In the genomic region with DNA sequence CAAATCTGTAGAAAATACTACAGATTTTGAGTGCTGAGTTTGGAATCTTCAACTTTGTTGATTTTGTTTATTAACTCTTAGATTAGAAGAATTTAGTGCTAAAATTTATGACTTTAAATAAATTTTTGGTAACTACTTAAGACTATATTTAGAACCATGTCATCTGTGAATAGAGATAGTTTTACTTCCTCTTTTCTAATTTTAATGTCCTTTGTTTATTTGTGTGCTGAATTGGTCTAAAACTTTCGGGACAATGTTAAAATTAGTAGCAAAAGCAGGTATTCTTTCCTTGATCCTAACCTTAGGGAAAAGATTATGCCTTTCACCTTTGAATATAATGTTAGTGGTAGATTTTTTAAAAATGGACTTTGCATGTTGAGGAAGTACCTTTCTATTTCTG, we compare ENCODE assay signal across 24 cellular contexts.
"Had no signal": no experiment of that assay in that cellular context is flagged by ENCODE, and none has a peak within 500 bp of the region (broad histone marks: within the 10 kb centered on the region; RNA-seq: fewer than 3 reads in every experiment).

No MANE protein-coding gene starts in this region.

- H3K36me3 ChIP-seq: cardiac muscle cell, esophagus squamous epithelium, ovary, right lobe of liver, suprapubic skin, transverse colon, uterus had no signal

- DNase-seq: activated CD4-positive, alpha-beta memory T cell treated with anti-CD3 and anti-CD28 coated beads, Interleukin-2, amount 10 ng/mL, durations not matched to agents 7 days and 5 days; activated CD4-positive, alpha-beta T cell treated with anti-CD3 and anti-CD28 coated beads for 48 hours; activated CD4-positive, CD25-positive, alpha-beta regulatory T cell; activated naive CD4-positive, alpha-beta T cell treated with Interleukin-2 at 50 U/mL for 16 hours; activated naive CD8-positive, alpha-beta T cell treated with anti-CD3 and anti-CD28 coated beads, Interleukin-2, amount 10 ng/mL, durations not matched to agents 7 days and 5 days; activated T-cell treated with anti-CD3 and anti-CD28 coated beads, Interleukin-2, amount 50 U/mL, for 1 hour; amygdala; effector CD8-positive, alpha-beta T cell; esophagus squamous epithelium; mesenchymal stem cell; mucosa of descending colon; naive thymus-derived CD8-positive, alpha-beta T cell; ovary; right lobe of liver; small intestine; stimulated activated CD4-positive, alpha-beta T cell treated with anti-CD3 and anti-CD28 coated beads, Interleukin-15, amount 100 ng/mL, for 24 hours; stimulated activated CD4-positive, alpha-beta T cell treated with anti-CD3 and anti-CD28 coated beads, Interleukin-2, amount 100 ng/mL, for 48 hours; stimulated activated naive CD8-positive, alpha-beta T cell treated with anti-CD3 and anti-CD28 coated beads, Interleukin-15, amount 100 ng/mL, for 72 hours; transverse colon; uterus had no signal

- ATAC-seq: activated T-helper 17 cell treated with anti-CD3 and anti-CD28 coated beads, Interleukin-2, amount 50 U/mL, for 72 hours; mucosa of descending colon; naive thymus-derived CD8-positive, alpha-beta T cell; right lobe of liver; stimulated activated naive CD8-positive, alpha-beta T cell treated with anti-CD3 and anti-CD28 coated beads, Interleukin-15, amount 100 ng/mL, for 72 hours had no signal

- H3K4me3 Mint-ChIP-seq: activated CD4-positive, alpha-beta memory T cell treated with anti-CD3 and anti-CD28 coated beads, Interleukin-2, amount 10 ng/mL, durations not matched to agents 7 days and 5 days; activated naive CD8-positive, alpha-beta T cell treated with anti-CD3 and anti-CD28 coated beads, Interleukin-2, amount 10 ng/mL, durations not matched to agents 7 days and 5 days; activated T-helper 17 cell treated with anti-CD3 and anti-CD28 coated beads, Interleukin-2, amount 50 U/mL, for 72 hours; dendritic cell treated with granulocyte-macrophage colony-stimulating factor and Interleukin-4, amounts not matched to agents 40 ng/mL and 50 ng/mL, for 4 days; naive thymus-derived CD8-positive, alpha-beta T cell; stimulated activated naive CD8-positive, alpha-beta T cell treated with anti-CD3 and anti-CD28 coated beads, Interleukin-15, amount 100 ng/mL, for 72 hours had no signal

- H3K4me1 ChIP-seq: esophagus squamous epithelium, right lobe of liver, suprapubic skin, transverse colon, uterus had no signal

- H3K27ac Mint-ChIP-seq: activated CD4-positive, alpha-beta memory T cell treated with anti-CD3 and anti-CD28 coated beads, Interleukin-2, amount 10 ng/mL, durations not matched to agents 7 days and 5 days; activated naive CD8-positive, alpha-beta T cell treated with anti-CD3 and anti-CD28 coated beads, Interleukin-2, amount 10 ng/mL, durations not matched to agents 7 days and 5 days; activated T-helper 17 cell treated with anti-CD3 and anti-CD28 coated beads, Interleukin-2, amount 50 U/mL, for 72 hours; dendritic cell treated with granulocyte-macrophage colony-stimulating factor and Interleukin-4, amounts not matched to agents 40 ng/mL and 50 ng/mL, for 4 days; naive thymus-derived CD8-positive, alpha-beta T cell; stimulated activated naive CD8-positive, alpha-beta T cell treated with anti-CD3 and anti-CD28 coated beads, Interleukin-15, amount 100 ng/mL, for 72 hours had no signal

- H3K4me1 Mint-ChIP-seq: activated CD4-positive, alpha-beta memory T cell treated with anti-CD3 and anti-CD28 coated beads, Interleukin-2, amount 10 ng/mL, durations not matched to agents 7 days and 5 days; activated naive CD8-positive, alpha-beta T cell treated with anti-CD3 and anti-CD28 coated beads, Interleukin-2, amount 10 ng/mL, durations not matched to agents 7 days and 5 days; activated T-helper 17 cell treated with anti-CD3 and anti-CD28 coated beads, Interleukin-2, amount 50 U/mL, for 72 hours; naive thymus-derived CD8-positive, alpha-beta T cell; stimulated activated naive CD8-positive, alpha-beta T cell treated with anti-CD3 and anti-CD28 coated beads, Interleukin-15, amount 100 ng/mL, for 72 hours had no signal

- H3K36me3 Mint-ChIP-seq: activated naive CD8-positive, alpha-beta T cell treated with anti-CD3 and anti-CD28 coated beads, Interleukin-2, amount 10 ng/mL, durations not matched to agents 7 days and 5 days; naive thymus-derived CD8-positive, alpha-beta T cell had no signal

- H3K9me3 ChIP-seq: esophagus squamous epithelium, ovary, right lobe of liver, suprapubic skin, transverse colon, uterus had no signal

- H3K4me3 ChIP-seq: cardiac muscle cell, esophagus squamous epithelium, mucosa of descending colon, ovary, right lobe of liver, suprapubic skin, transverse colon, uterus had no signal

- H3K9me3 Mint-ChIP-seq: activated CD4-positive, alpha-beta memory T cell treated with anti-CD3 and anti-CD28 coated beads, Interleukin-2, amount 10 ng/mL, durations not matched to agents 7 days and 5 days; activated naive CD8-positive, alpha-beta T cell treated with anti-CD3 and anti-CD28 coated beads, Interleukin-2, amount 10 ng/mL, durations not matched to agents 7 days and 5 days; dendritic cell treated with granulocyte-macrophage colony-stimulating factor and Interleukin-4, amounts not matched to agents 40 ng/mL and 50 ng/mL, for 4 days had no signal

- H3K27ac ChIP-seq: cardiac muscle cell, esophagus squamous epithelium, ovary, right lobe of liver, suprapubic skin, transverse colon, uterus had no signal

- H3K27me3 Mint-ChIP-seq: activated CD4-positive, alpha-beta memory T cell treated with anti-CD3 and anti-CD28 coated beads, Interleukin-2, amount 10 ng/mL, durations not matched to agents 7 days and 5 days; activated naive CD8-positive, alpha-beta T cell treated with anti-CD3 and anti-CD28 coated beads, Interleukin-2, amount 10 ng/mL, durations not matched to agents 7 days and 5 days; activated T-helper 17 cell treated with anti-CD3 and anti-CD28 coated beads, Interleukin-2, amount 50 U/mL, for 72 hours; dendritic cell treated with granulocyte-macrophage colony-stimulating factor and Interleukin-4, amounts not matched to agents 40 ng/mL and 50 ng/mL, for 4 days; naive thymus-derived CD8-positive, alpha-beta T cell; stimulated activated naive CD8-positive, alpha-beta T cell treated with anti-CD3 and anti-CD28 coated beads, Interleukin-15, amount 100 ng/mL, for 72 hours had no signal

- H3K27me3 ChIP-seq: cardiac muscle cell, esophagus squamous epithelium, ovary, right lobe of liver, suprapubic skin, transverse colon, uterus had no signal
